In genomic region chr9:112722749-112723148, GRCh38 we compare ENCODE assay signal across 1 cellular context.
TF ChIP-seq lines count a peak whose summit lies in the region.

No MANE protein-coding gene starts in this region.

TF ChIP-seq in HEK293, 187 proteins besides CTCF, POLR2A, EP300 and RAD21 (continued from another document):
- TF ChIP-seq ZBTB11 (tag by site-specific recombination; conservative IDR thresholded peaks at IDR 0.05; ENCODE audit: low read depth), result peak; percentile 45; the same call in 1 of the 2 replicates
